Comparison of ENCODE assay signal across 19 cellular contexts in genomic region chr6:100260584-100260983, GRCh38.
"Had no signal": no experiment of that assay in that cellular context is flagged by ENCODE, and none has a peak within 500 bp of the region (broad histone marks: within the 10 kb centered on the region; RNA-seq: fewer than 3 reads in every experiment).

No MANE protein-coding gene starts in this region.

- H3K4me1 ChIP-seq: breast epithelium, left ventricle myocardium inferior, thyroid gland had no signal

- H3K36me3 Mint-ChIP-seq: memory B cell; naive thymus-derived CD4-positive, alpha-beta T cell; stimulated activated naive B cell treated with anti-CD40 and anti-IgM and Interleukin-4, amounts not matched to agents 10 μg/mL and 1 μg/mL and 100 μg/mL, for 72 hours had no signal

- H3K27me3 ChIP-seq: breast epithelium, thyroid gland had no signal

- ATAC-seq: effector memory CD8-positive, alpha-beta T cell; mucosa of descending colon; naive thymus-derived CD4-positive, alpha-beta T cell; stimulated activated naive B cell treated with anti-CD40 and anti-IgM and Interleukin-4, amounts not matched to agents 10 μg/mL and 1 μg/mL and 100 μg/mL, for 72 hours had no signal

- H3K4me3 ChIP-seq: breast epithelium, left ventricle myocardium inferior, mucosa of descending colon, thyroid gland had no signal

- FAIRE-seq: kidney, urothelium cell line had no signal

- DNase-seq: activated CD4-positive, CD25-positive, alpha-beta regulatory T cell treated with anti-CD3 and anti-CD28 coated beads, Interleukin-2, amount 50 U/mL, for 72 hours; activated naive CD4-positive, alpha-beta T cell; anterior cingulate cortex; dermis blood vessel endothelial cell; effector memory CD8-positive, alpha-beta T cell; hypothalamus; kidney; left ventricle myocardium inferior; mucosa of descending colon; naive thymus-derived CD4-positive, alpha-beta T cell; retina; stimulated activated CD4-positive, alpha-beta T cell treated with anti-CD3 and anti-CD28 coated beads, Interleukin-2, amount 100 ng/mL, for 48 hours; stimulated activated naive B cell treated with anti-CD40 and anti-IgM and Interleukin-4, amounts not matched to agents 10 μg/mL and 1 μg/mL and 100 μg/mL, for 72 hours; T-helper 9 cell; thyroid gland had no signal

- H3K36me3 ChIP-seq: breast epithelium, left ventricle myocardium inferior, thyroid gland had no signal

- H3K9me3 ChIP-seq: breast epithelium, left ventricle myocardium inferior, mucosa of descending colon, thyroid gland had no signal

- H3K27ac ChIP-seq: breast epithelium, epithelial cell of prostate, left ventricle myocardium inferior, thyroid gland had no signal

- H3K9me3 Mint-ChIP-seq: effector memory CD8-positive, alpha-beta T cell; memory B cell; stimulated activated naive B cell treated with anti-CD40 and anti-IgM and Interleukin-4, amounts not matched to agents 10 μg/mL and 1 μg/mL and 100 μg/mL, for 72 hours had no signal

- H3K4me3 Mint-ChIP-seq: effector memory CD8-positive, alpha-beta T cell; memory B cell; naive thymus-derived CD4-positive, alpha-beta T cell; stimulated activated naive B cell treated with anti-CD40 and anti-IgM and Interleukin-4, amounts not matched to agents 10 μg/mL and 1 μg/mL and 100 μg/mL, for 72 hours had no signal

- H3K27me3 Mint-ChIP-seq: effector memory CD8-positive, alpha-beta T cell had no signal

- H3K27ac Mint-ChIP-seq: effector memory CD8-positive, alpha-beta T cell; memory B cell; naive thymus-derived CD4-positive, alpha-beta T cell; stimulated activated naive B cell treated with anti-CD40 and anti-IgM and Interleukin-4, amounts not matched to agents 10 μg/mL and 1 μg/mL and 100 μg/mL, for 72 hours had no signal
